ENCODE assay signal across 1 cellular context in the genomic region with DNA sequence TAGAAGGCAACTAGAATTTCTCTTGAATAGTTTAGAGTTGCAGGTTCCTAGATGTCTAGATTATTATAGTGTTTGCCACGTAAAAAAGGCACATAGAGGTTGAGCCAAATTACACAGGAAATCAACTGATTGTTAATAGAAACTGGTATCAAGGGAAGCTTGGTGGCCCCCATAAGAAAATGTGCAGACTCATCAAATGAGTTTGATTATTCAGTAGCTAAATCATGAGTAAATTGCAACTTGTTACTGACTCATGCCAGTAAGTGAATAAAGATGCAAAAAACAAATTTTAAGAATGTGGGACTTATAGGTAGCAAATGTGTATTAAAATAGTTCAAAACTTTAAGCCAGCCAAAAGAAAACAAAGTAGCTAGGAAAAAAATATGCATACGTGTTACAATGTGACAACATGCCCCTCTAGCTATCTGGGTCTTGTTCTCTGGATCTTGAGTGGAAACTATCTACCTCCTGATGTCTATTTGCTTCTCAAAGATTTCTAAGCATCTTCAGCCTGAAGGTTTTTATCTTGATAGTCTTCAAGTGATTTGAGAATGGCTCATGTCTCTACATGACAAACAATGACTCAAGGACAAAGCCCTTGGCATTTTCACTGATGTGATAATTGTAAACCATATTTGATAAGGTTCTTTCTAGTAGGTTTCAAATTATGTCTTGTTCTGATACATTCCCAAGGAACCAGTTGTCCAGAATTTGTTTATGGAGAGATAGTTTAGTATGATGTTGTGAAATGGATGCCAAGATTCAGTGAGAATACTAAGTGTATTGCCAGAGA.
A peak's percentile ranks its signal among the peaks of the same experiment; 100 is the strongest.
TF ChIP-seq lines count a peak whose summit lies in the region.

No MANE protein-coding gene starts in this region.

TF ChIP-seq in IMR-90, 13 proteins besides CTCF, POLR2A, EP300 and RAD21:
- TF ChIP-seq MAFK (IDR thresholded peaks at IDR 0.05; ENCODE audit: low read depth, low read length) (peak; percentile 31; the same call in 1 of the 2 replicates), NFE2L2 (IDR thresholded peaks at IDR 0.05; ENCODE audit: low read depth, low read length) (no peak)
TF ChIP-seq in IMR-90: peak in this region for 1.
